ENCODE assay signal across 20 cellular contexts in the genomic region with DNA sequence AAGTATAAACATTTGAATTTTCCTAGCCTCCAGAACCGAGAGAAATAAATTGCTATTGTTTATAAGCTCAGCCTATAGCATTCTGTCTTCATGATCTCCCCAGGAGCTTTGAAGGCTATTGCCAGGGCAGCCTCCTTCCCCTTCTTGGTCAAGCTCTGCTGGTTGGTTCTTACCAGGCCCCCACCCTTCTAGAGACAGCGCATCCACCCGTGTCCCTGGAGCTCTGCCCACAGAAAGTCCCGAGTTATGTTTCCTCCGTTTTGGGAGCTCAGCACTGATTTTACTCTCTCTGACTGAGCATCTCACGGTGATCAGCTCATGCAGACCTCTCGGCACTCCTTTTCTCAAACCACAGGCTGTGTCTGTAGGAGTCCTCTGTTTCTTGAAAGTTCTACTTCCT.
DNase-seq lines count a peak whose midpoint lies in the region; ATAC-seq, FAIRE-seq and TF ChIP-seq lines count a peak whose summit lies in the region.
"Had no signal": no experiment of that assay in that cellular context is flagged by ENCODE, and none has a peak within 500 bp of the region (broad histone marks: within the 10 kb centered on the region; RNA-seq: fewer than 3 reads in every experiment).

No MANE protein-coding gene starts in this region.

- H3K18ac ChIP-seq in neuronal stem cell (ENCODE audit: low read length), result peak overlapping the region; percentile 71

- CTCF ChIA-PET in HepG2 (lab: Yijun Ruan, JAX; ENCODE audit: low intra/inter-chr PET ratio, low total read pairs), result no interaction called here

- H3K4me2 ChIP-seq in HepG2 (ENCODE audit: low read depth, low read length), result no peak overlapping the region
- no peak overlapping the region for H3K4me2 ChIP-seq in neuronal stem cell (ENCODE audit: insufficient read depth, low read length, poor library complexity, severe bottlenecking)

- H3K9me3 Mint-ChIP-seq in immature natural killer cell (peaks cover 0 to 4% (median 0%) of the 10 kb centered on the region in 6 donors), type B pancreatic cell (peaks cover 6% of the 10 kb centered on the region)
- peaks cover 10 to 17% of the 10 kb centered on the region in 2 donors for H3K9me3 Mint-ChIP-seq in stimulated activated naive CD8-positive, alpha-beta T cell treated with anti-CD3 and anti-CD28 coated beads, Interleukin-15, amount 100 ng/mL, for 72 hours

- no peak overlapping the region for H2BK12ac ChIP-seq in neuronal stem cell (ENCODE audit: low read length)

- H4K8ac ChIP-seq in neuronal stem cell (ENCODE audit: low read depth, low read length), result no peak overlapping the region

- no peak for TF ChIP-seq POLR2A in HepG2 (IDR thresholded peaks at IDR 0.05; ENCODE audit: insufficient read depth in 1 of 2, low read depth in 2 of 2, low read length in 2 of 2)

- no peak overlapping the region for H2BK5ac ChIP-seq in neuronal stem cell (ENCODE audit: low read length)

- TF ChIP-seq RAD21 in liver (IDR thresholded peaks at IDR 0.05), result no peak
- TF ChIP-seq RAD21 in HepG2 (CRISPR knock-in tag; IDR thresholded peaks at IDR 0.05), result no peak

- H3K79me1 ChIP-seq in neuronal stem cell (ENCODE audit: low read depth, low read length), result no peaks in the 10 kb centered on the region

- 82% methylated on average over 7 of the region's 7 CpGs for WGBS in liver
- 100% methylated on average over 7 of the region's 7 CpGs for WGBS in HepG2 (ENCODE audit: low lambda C conversion rate)
- no CpG with 5 or more reads among the region's 7 CpGs for WGBS in neuronal stem cell (ENCODE audit: extremely low coverage in 2 of 2, insufficient read length in 2 of 2, insufficient replicate concordance in 1 of 2), 2 donors

- no peak overlapping the region for H3K9ac ChIP-seq in liver (ENCODE audit: low read depth in 1 of 2, low read length in 2 of 2)
- H3K9ac ChIP-seq in HepG2 (ENCODE audit: insufficient read depth, low read depth, low read length), result no peak overlapping the region
- H3K9ac ChIP-seq in neuronal stem cell (ENCODE audit: low read depth, low read length, poor library complexity), result no peak overlapping the region

- H3K4me3 Mint-ChIP-seq in immature natural killer cell, result no peak overlapping the region
- H3K4me3 Mint-ChIP-seq in type B pancreatic cell, result no peak overlapping the region
- no peak overlapping the region for H3K4me3 Mint-ChIP-seq in stimulated activated naive CD8-positive, alpha-beta T cell treated with anti-CD3 and anti-CD28 coated beads, Interleukin-15, amount 100 ng/mL, for 72 hours
- H3K4me3 Mint-ChIP-seq: activated CD4-positive, alpha-beta memory T cell treated with anti-CD3 and anti-CD28 coated beads for 36 hours had no signal

- POLR2A ChIA-PET in HepG2 (lab: Yijun Ruan, JAX), result no interaction called here

- H3K4me1 Mint-ChIP-seq in immature natural killer cell (peaks cover 10 to 11% of the 10 kb centered on the region in 2 donors), type B pancreatic cell (ENCODE audit: unreplicated experiment) (peaks cover 43% of the 10 kb centered on the region)
- peaks cover 32% of the 10 kb centered on the region for H3K4me1 Mint-ChIP-seq in stimulated activated naive CD8-positive, alpha-beta T cell treated with anti-CD3 and anti-CD28 coated beads, Interleukin-15, amount 100 ng/mL, for 72 hours

- in situ Hi-C loops in HepG2 (cut with HindIII; ENCODE audit: extremely low pct_ligation_motif_present, low pct_unique_long_range_greater_than_20kb), result no loop called here

- H3K23ac ChIP-seq in neuronal stem cell (ENCODE audit: low read depth, low read length, poor library complexity), result no peak overlapping the region

- no peak overlapping the region for H2BK15ac ChIP-seq in neuronal stem cell (ENCODE audit: low read length)

- TF ChIP-seq EP300 in HepG2 (IDR thresholded peaks at IDR 0.05; ENCODE audit: low read depth in 2 of 2, low read length in 2 of 2) (no peak), HepG2 (CRISPR knock-in tag; IDR thresholded peaks at IDR 0.05; ENCODE audit: borderline replicate concordance) (no peak)

- peaks cover 0 to 23% (median 2%) of the 10 kb centered on the region in 4 donors for H3K4me1 ChIP-seq in liver (ENCODE audit: control insufficient read depth in 4 of 4, insufficient read depth in 4 of 4, low read length in 3 of 4)
- peaks cover 1% of the 10 kb centered on the region; the same call in 1 of the 2 replicates for H3K4me1 ChIP-seq in HepG2 (ENCODE audit: insufficient read depth, low read length)
- peaks cover 24 to 31% of the 10 kb centered on the region in 2 donors for H3K4me1 ChIP-seq in neuronal stem cell (ENCODE audit: control insufficient read depth in 2 of 2, insufficient read depth in 1 of 2, low read depth in 1 of 2, low read length in 2 of 2)

- H3K27me3 Mint-ChIP-seq in immature natural killer cell (ENCODE audit: low read depth in 3 of 3) (peaks cover 4 to 21% (median 6%) of the 10 kb centered on the region in 3 donors), type B pancreatic cell (no peaks in the 10 kb centered on the region)
- H3K27me3 Mint-ChIP-seq in stimulated activated naive CD8-positive, alpha-beta T cell treated with anti-CD3 and anti-CD28 coated beads, Interleukin-15, amount 100 ng/mL, for 72 hours, result no peaks in the 10 kb centered on the region
- H3K27me3 Mint-ChIP-seq: activated CD4-positive, alpha-beta memory T cell treated with anti-CD3 and anti-CD28 coated beads for 36 hours had no signal

- H4K20me1 ChIP-seq in HepG2 (ENCODE audit: insufficient read depth, low read length), result no peaks in the 10 kb centered on the region

- no peak overlapping the region for H2AK5ac ChIP-seq in neuronal stem cell (ENCODE audit: low read depth, low read length)

- BruUV-seq in HepG2 (replicated peaks; lab: Mats Ljungman, UMichigan), result no TSS peak

- H3K36me3 Mint-ChIP-seq in immature natural killer cell, result peaks cover 38 to 87% (median 69%) of the 10 kb centered on the region in 3 donors
- H3K36me3 Mint-ChIP-seq in type B pancreatic cell, result peaks cover 29% of the 10 kb centered on the region

- no peak for TF ChIP-seq CTCF in liver (IDR thresholded peaks at IDR 0.05; ENCODE audit: low read depth, low read length, missing input control)
- TF ChIP-seq CTCF in HepG2 (CRISPR knock-in tag; IDR thresholded peaks at IDR 0.05), result no peak
- TF ChIP-seq CTCF in type B pancreatic cell (conservative IDR thresholded peaks at IDR 0.05), result no peak

- FAIRE-seq in HepG2 (lab: Jason Lieb, UNC), result no peak
- FAIRE-seq: islet of Langerhans had no signal

- H3K27ac ChIP-seq in liver (ENCODE audit: low read depth in 1 of 2, low read length in 2 of 2) (peak overlapping the region; percentile 78 to 86), HepG2 (ENCODE audit: extremely low read length, insufficient read depth, low read length) (no peak overlapping the region), neuronal stem cell (replicated peaks; ENCODE audit: low read length) (no peak overlapping the region)
- H3K27ac ChIP-seq: VCaP had no signal

- H3K27ac Mint-ChIP-seq in immature natural killer cell (peak overlapping the region in 5 of 6 donors; percentile 2 to 61 (median 42)), type B pancreatic cell (no peak overlapping the region)
- H3K27ac Mint-ChIP-seq in stimulated activated naive CD8-positive, alpha-beta T cell treated with anti-CD3 and anti-CD28 coated beads, Interleukin-15, amount 100 ng/mL, for 72 hours, result peak overlapping the region in 1 of 2 donors; percentile 79
- H3K27ac Mint-ChIP-seq: activated CD4-positive, alpha-beta memory T cell treated with anti-CD3 and anti-CD28 coated beads for 36 hours had no signal

- H2AFZ ChIP-seq in HepG2 (ENCODE audit: low read length) (no peak overlapping the region), neuronal stem cell (ENCODE audit: low read length) (no peak overlapping the region)

- ATAC-seq in HepG2 (no peak), GM18502 (IDR thresholded peaks at IDR 0.05; ENCODE audit: poor library complexity, unreplicated experiment) (no peak)
- ATAC-seq in stimulated activated naive CD8-positive, alpha-beta T cell treated with anti-CD3 and anti-CD28 coated beads, Interleukin-15, amount 100 ng/mL, for 72 hours, result no peak

- DNase-seq in HepG2 (ENCODE audit: low spot score) (no peak), immature natural killer cell (no peak), neuronal stem cell (ENCODE audit: low spot score) (no peak), HuH-7.5 (ENCODE audit: low spot score) (no peak), type B pancreatic cell (ENCODE audit: extremely low spot score, unreplicated experiment) (no peak)
- no peak for DNase-seq in stimulated activated naive CD8-positive, alpha-beta T cell treated with anti-CD3 and anti-CD28 coated beads, Interleukin-15, amount 100 ng/mL, for 72 hours
- DNase-seq: activated CD4-positive, alpha-beta memory T cell treated with anti-CD3 and anti-CD28 coated beads for 36 hours; effector CD4-positive, alpha-beta T cell; EL; esophagus squamous epithelium; MV-4-11; NCI-H510A treated with DMSO at 0.1 percent for 48 hours; occipital lobe; Right ventricle myocardium superior; T-helper 1 cell had no signal

- no peak overlapping the region for H3K14ac ChIP-seq in neuronal stem cell (ENCODE audit: low read length)

- H3K27me3 ChIP-seq in liver (ENCODE audit: control insufficient read depth in 4 of 4, insufficient read depth in 4 of 4, low read length in 3 of 4) (no peaks in the 10 kb centered on the region), HepG2 (ENCODE audit: control insufficient read depth in 1 of 2, insufficient read depth in 2 of 2, low read length in 2 of 2) (no peaks in the 10 kb centered on the region), neuronal stem cell (ENCODE audit: control insufficient read depth in 3 of 3, insufficient read depth in 3 of 3, low read depth in 1 of 3, low read length in 3 of 3) (no peaks in the 10 kb centered on the region)
- H3K27me3 ChIP-seq: esophagus squamous epithelium had no signal

- H2BK120ac ChIP-seq in neuronal stem cell (ENCODE audit: low read depth, low read length), result no peak overlapping the region

- no peak overlapping the region for H3K4me3 ChIP-seq in liver (ENCODE audit: low read depth in 1 of 3, low read length in 3 of 3)
- H3K4me3 ChIP-seq in HepG2 (replicated peaks in 1 of 3; ENCODE audit: insufficient read depth in 1 of 3, low read depth in 2 of 3, low read length in 3 of 3), result no peak overlapping the region
- H3K4me3 ChIP-seq in neuronal stem cell (ENCODE audit: low read length in 2 of 2), result no peak overlapping the region
- H3K4me3 ChIP-seq: esophagus squamous epithelium, tibial nerve had no signal

- H4K91ac ChIP-seq in neuronal stem cell (ENCODE audit: low read depth, low read length, poor library complexity), result no peak overlapping the region

- H3K4ac ChIP-seq in neuronal stem cell (ENCODE audit: low read length), result no peak overlapping the region

- H3K9me3 ChIP-seq in liver (ENCODE audit: control insufficient read depth in 4 of 4, low read length in 3 of 4), result no peaks in the 10 kb centered on the region
- no peaks in the 10 kb centered on the region for H3K9me3 ChIP-seq in HepG2 (ENCODE audit: low read length)
- peaks cover 2 to 48% of the 10 kb centered on the region in 2 donors for H3K9me3 ChIP-seq in neuronal stem cell (replicated peaks in 1 of 2; ENCODE audit: control insufficient read depth in 2 of 2, insufficient read depth in 1 of 2, low read depth in 1 of 2, low read length in 2 of 2)
- H3K9me3 ChIP-seq: esophagus squamous epithelium had no signal

- H3K79me2 ChIP-seq in HepG2 (ENCODE audit: insufficient read depth, low read length), result no peaks in the 10 kb centered on the region

- H3K36me3 ChIP-seq in liver (ENCODE audit: control insufficient read depth in 4 of 4, insufficient read depth in 3 of 4, low read depth in 1 of 4, low read length in 3 of 4), result peaks cover 6 to 25% (median 19%) of the 10 kb centered on the region in 4 donors
- peaks cover 26 to 87% of the 10 kb centered on the region in 2 experiments for H3K36me3 ChIP-seq in HepG2 (replicated peaks in 1 of 2; ENCODE audit: control insufficient read depth in 1 of 2, insufficient read depth in 2 of 2, low read length in 2 of 2)
- peaks cover 7 to 55% of the 10 kb centered on the region in 2 donors for H3K36me3 ChIP-seq in neuronal stem cell (replicated peaks in 1 of 2; ENCODE audit: control insufficient read depth in 2 of 2, insufficient read depth in 2 of 2, low read length in 2 of 2)
- H3K36me3 ChIP-seq: tibial nerve had no signal

- intact Hi-C loops in HepG2 (cut with micrococcal nuclease; ENCODE audit: unreplicated experiment), result no loop called here

Comparison
In these comparisons a context has a peak if more than half of its experiments do, and no peak if none do; other contexts are left out.
1. H3K27ac ChIP-seq: peak in liver (2 of 2); none in HepG2 (single experiment) and neuronal stem cell (single experiment).